1 cellular context compared by ENCODE assay signal in genomic region chr3:135916310-135916709, GRCh38.
A peak's percentile ranks its signal among the peaks of the same experiment; 100 is the strongest.
TF ChIP-seq lines count a peak whose summit lies in the region.

No MANE protein-coding gene starts in this region.

TF ChIP-seq in A549, 52 proteins besides CTCF, POLR2A, EP300 and RAD21:
- TF ChIP-seq MAFK (IDR thresholded peaks at IDR 0.05; ENCODE audit: partially characterized antibody), result peak; percentile 91
- TF ChIP-seq HEYL (CRISPR knock-in tag; IDR thresholded peaks at IDR 0.05), result no peak
